In genomic region chr7:148042935-148043334, GRCh38 we compare ENCODE assay signal across 28 cellular contexts.
DNase-seq lines count a peak whose midpoint lies in the region; ATAC-seq and TF ChIP-seq lines count a peak whose summit lies in the region.
"Had no signal": no experiment of that assay in that cellular context is flagged by ENCODE, and none has a peak within 500 bp of the region (broad histone marks: within the 10 kb centered on the region; RNA-seq: fewer than 3 reads in every experiment).

No MANE protein-coding gene starts in this region.

- in situ Hi-C loops in GM23248 (cut with MboI) = no loop called here

- DNase-seq in NCI-H2029 (lab: John Stamatoyannopoulos, UW) = peak; percentile 73
- no peak for DNase-seq in NCI-H2029 treated with DMSO at 0.1 percent for 48 hours (lab: John Stamatoyannopoulos, UW)
- DNase-seq in NCI-H2081 (lab: John Stamatoyannopoulos, UW) = peak; percentile 72 to 97
- DNase-seq in NCI-H748 treated with DMSO at 0.1 percent for 48 hours (lab: John Stamatoyannopoulos, UW) = peak; percentile 95
- no peak for DNase-seq in GM23248
- DNase-seq: activated CD4-positive, alpha-beta T cell treated with anti-CD3 and anti-CD28 coated beads, Interleukin-2, amount 50 U/mL, for 1 hour; activated CD4-positive, CD25-positive, alpha-beta regulatory T cell; activated T-cell treated with anti-CD3 and anti-CD28 coated beads, Interleukin-2, amount 50 U/mL, for 4 hours; Calu3; effector CD8-positive, alpha-beta T cell; NCI-H446; psoas muscle; sigmoid colon; SK-N-SH; stimulated activated CD4-positive, alpha-beta T cell treated with anti-CD3 and anti-CD28 coated beads, Interleukin-12 subunit alpha, Interleukin-12 subunit beta, amount 100 ng/mL, for 4 hours; stimulated activated CD4-positive, alpha-beta T cell treated with anti-CD3 and anti-CD28 coated beads, Interleukin-4, amount 100 ng/mL, for 1 hour; tibial artery had no signal

- H3K9ac ChIP-seq in neural cell (ENCODE audit: low read length) (peak overlapping the region; percentile 46), GM23248 (no peak overlapping the region)
- H3K9ac ChIP-seq: SK-N-SH had no signal

- H3F3A ChIP-seq in neural cell (ENCODE audit: insufficient read depth, low read length, poor library complexity, severe bottlenecking) = peaks cover 22% of the 10 kb centered on the region
- H3F3A ChIP-seq in GM23248 (ENCODE audit: insufficient read depth) = no peaks in the 10 kb centered on the region

- H3K9me2 ChIP-seq in neural cell (ENCODE audit: insufficient read depth, low read length) (no peaks in the 10 kb centered on the region), GM23248 (ENCODE audit: insufficient read depth) (no peaks in the 10 kb centered on the region)
- H3K9me2 ChIP-seq: SK-N-SH had no signal

- ATAC-seq in GM21717 (IDR thresholded peaks at IDR 0.05; ENCODE audit: unreplicated experiment) (no peak), GM21576 (IDR thresholded peaks at IDR 0.05; ENCODE audit: unreplicated experiment) (no peak)
- ATAC-seq: activated T-cell treated with anti-CD3 and anti-CD28 coated beads, Interleukin-2, amount 50 U/mL, for 4 hours; GM12878; GM23338; natural killer cell treated with Interleukin-12 subunit alpha and Interleukin-12 subunit beta and Interleukin-15 and Interleukin-18, amount 100 ng/mL, for 72 hours; psoas muscle; Right ventricle myocardium inferior had no signal

- no peak overlapping the region for H2AFZ ChIP-seq in neural cell (ENCODE audit: low read depth, low read length)
- H2AFZ ChIP-seq in GM23248 = no peak overlapping the region
- H2AFZ ChIP-seq: GM23338 had no signal

- H3K4me2 ChIP-seq in neural cell (ENCODE audit: low read length) (peak overlapping the region; percentile 83), GM23248 (ENCODE audit: unreplicated experiment) (no peak overlapping the region)
- H3K4me2 ChIP-seq: GM23338, SK-N-SH had no signal

- H3K36me3 ChIP-seq in neural cell (ENCODE audit: insufficient read depth, low read length) = no peaks in the 10 kb centered on the region
- no peaks in the 10 kb centered on the region for H3K36me3 ChIP-seq in GM23248 (ENCODE audit: low read depth)
- H3K36me3 ChIP-seq: ascending aorta, cardiac muscle cell, sigmoid colon, tibial artery had no signal

- H3K27ac ChIP-seq in neural cell (ENCODE audit: low read length) (peak overlapping the region; percentile 86), GM23248 (no peak overlapping the region)
- H3K27ac ChIP-seq: ascending aorta, cardiac muscle cell, coronary artery, epithelial cell of prostate, psoas muscle, sigmoid colon, tibial artery had no signal

- H3K9me3 ChIP-seq in neural cell (ENCODE audit: low read length) (no peaks in the 10 kb centered on the region), GM23248 (ENCODE audit: low read depth) (peaks cover 4% of the 10 kb centered on the region)
- H3K9me3 ChIP-seq: ascending aorta, psoas muscle, sigmoid colon, SK-N-SH had no signal

- 0% methylated on average over 1 of the region's 1 CpG for WGBS in GM23248 (ENCODE audit: low coverage in 1 of 2, low lambda C conversion rate in 2 of 2, missing lambda C conversion rate in 2 of 2), 2 experiments

- peak; percentile 47 for TF ChIP-seq RAD21 in neural cell (conservative IDR thresholded peaks at IDR 0.05)

- H3K4me1 ChIP-seq in GM23248 (ENCODE audit: insufficient read depth) = no peaks in the 10 kb centered on the region
- H3K4me1 ChIP-seq: ascending aorta, psoas muscle, sigmoid colon had no signal

- H3K79me2 ChIP-seq in neural cell (replicated peaks; ENCODE audit: insufficient read depth, low read length) (no peaks in the 10 kb centered on the region), GM23248 (ENCODE audit: insufficient read depth) (no peaks in the 10 kb centered on the region)

- TF ChIP-seq EP300 in neural cell (conservative IDR thresholded peaks at IDR 0.05; ENCODE audit: poor library complexity, severe bottlenecking) = peak; percentile 100

- TF ChIP-seq CTCF in neural cell (IDR thresholded peaks at IDR 0.05; ENCODE audit: poor library complexity, severe bottlenecking) = no peak

- H4K20me1 ChIP-seq in neural cell (ENCODE audit: insufficient read depth) (no peaks in the 10 kb centered on the region), GM23248 (ENCODE audit: insufficient read depth) (no peaks in the 10 kb centered on the region)

- H3K27me3 ChIP-seq in neural cell (ENCODE audit: insufficient read depth, low read depth, low read length) (no peaks in the 10 kb centered on the region), GM23248 (replicated peaks; ENCODE audit: insufficient read depth) (no peaks in the 10 kb centered on the region)
- H3K27me3 ChIP-seq: ascending aorta, cardiac muscle cell, sigmoid colon, tibial artery had no signal

- H3K4me3 ChIP-seq in neural cell (ENCODE audit: low read length) (peak overlapping the region; percentile 53), GM23248 (no peak overlapping the region)
- H3K4me3 ChIP-seq: ascending aorta, cardiac muscle cell, coronary artery, GM12878, GM23338, psoas muscle, sigmoid colon, tibial artery had no signal

TF ChIP-seq in neural cell, 6 proteins besides CTCF, POLR2A, EP300 and RAD21:
- TF ChIP-seq POLR2AphosphoS5 (IDR thresholded peaks at IDR 0.05) (peak; percentile 99), EZH2 (IDR thresholded peaks at IDR 0.05; ENCODE audit: borderline replicate concordance, insufficient read depth, low read length, poor library complexity, severe bottlenecking) (no peak), REST (IDR thresholded peaks at IDR 0.05; ENCODE audit: borderline replicate concordance) (peak; percentile 86)

Comparison
In these comparisons a context has a peak if more than half of its experiments do, and no peak if none do; other contexts are left out.
1. DNase-seq: peak in NCI-H2029 (single experiment), NCI-H2081 (2 of 2) and NCI-H748 treated with DMSO at 0.1 percent for 48 hours (single experiment); none in NCI-H2029 treated with DMSO at 0.1 percent for 48 hours (single experiment) and GM23248 (single experiment).